Comparison of ENCODE assay signal across 8 cellular contexts in the genomic region with DNA sequence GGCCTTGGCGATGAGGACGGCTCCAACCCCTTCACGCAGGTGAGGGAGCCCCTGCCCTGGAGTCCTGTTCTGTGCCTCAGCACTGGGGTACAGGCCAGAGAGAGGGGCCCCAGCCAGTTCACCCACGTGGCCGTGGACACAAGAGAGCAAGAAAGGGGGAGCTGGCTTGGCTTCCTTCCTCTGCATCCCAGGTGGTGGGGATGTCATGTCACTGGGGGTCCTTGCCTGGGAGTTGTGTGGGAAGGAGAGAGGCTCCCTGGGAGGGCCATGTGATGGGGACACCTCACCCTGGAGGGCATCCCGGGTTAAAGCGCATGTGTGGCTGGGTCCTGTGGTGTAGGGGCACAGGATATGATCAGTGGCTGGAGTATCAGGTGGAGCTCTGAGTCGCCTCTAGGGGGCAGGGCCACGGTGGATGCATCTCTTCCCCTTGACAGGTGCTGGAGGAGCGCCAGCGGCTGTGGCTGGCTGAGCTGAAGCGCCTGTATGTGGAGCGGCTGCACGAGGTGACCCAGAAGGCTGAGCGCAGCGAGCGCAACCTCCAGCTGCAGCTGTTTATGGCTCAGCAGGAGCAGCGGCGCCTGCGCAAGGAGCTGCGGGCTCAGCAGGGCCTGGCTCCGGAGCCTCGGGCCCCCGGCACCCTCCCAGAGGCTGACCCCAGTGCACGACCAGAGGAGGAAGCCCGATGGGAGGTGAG. TPM values are rescaled to one million over a fixed set of nuclear protein-coding genes. Genes with fewer than 3 reads are reported as not detected.
A peak's percentile ranks its signal among the peaks of the same experiment; 100 is the strongest.
DNase-seq lines count a peak whose midpoint lies in the region; ATAC-seq and TF ChIP-seq lines count a peak whose summit lies in the region.

No MANE protein-coding gene starts in this region.

- H4K91ac ChIP-seq in trophoblast cell (ENCODE audit: low read depth, low read length): no peak overlapping the region

- no peaks in the 10 kb centered on the region for H3K27me3 ChIP-seq in trophoblast cell (ENCODE audit: insufficient read depth, low read length)

- no peak overlapping the region for H4K12ac ChIP-seq in trophoblast cell (ENCODE audit: low read depth, low read length)

- no peak overlapping the region for H2BK5ac ChIP-seq in trophoblast cell (ENCODE audit: low read depth, low read length, poor library complexity)

- ATAC-seq in HG02588 (IDR thresholded peaks at IDR 0.05; ENCODE audit: unreplicated experiment): peak; percentile 74

- DNase-seq in GM13976 (ENCODE audit: low spot score) (peak; percentile 91), NB4 (ENCODE audit: low read depth) (peak; percentile 89), SKM-1 (lab: John Stamatoyannopoulos, UW; ENCODE audit: unreplicated experiment) (peak; percentile 36), hepatic stellate cell (ENCODE audit: low spot score) (peak; percentile 75), trophoblast cell (no peak)
- peak; percentile 81 for DNase-seq in activated naive CD4-positive, alpha-beta T cell treated with anti-CD3 and anti-CD28 coated beads, Interleukin-2, amount 50 U/mL, for 16 hours
- DNase-seq in stimulated activated CD4-positive, alpha-beta T cell treated with anti-CD3 and anti-CD28 coated beads, Interleukin-12 subunit alpha, Interleukin-12 subunit beta, amount 100 ng/mL, for 24 hours (ENCODE audit: low read depth in 2 of 2): peak; percentile 51 to 75

- no peak overlapping the region for H3K9ac ChIP-seq in trophoblast cell (ENCODE audit: low read length)

- in situ Hi-C loops in GM13976 (cut with MboI; ENCODE audit: low sequenced_read_pairs, unreplicated experiment): no loop called here

- H3K4ac ChIP-seq in trophoblast cell (ENCODE audit: low read depth, low read length): no peak overlapping the region

- H3K14ac ChIP-seq in trophoblast cell (ENCODE audit: low read length): no peak overlapping the region

- H3K23ac ChIP-seq in trophoblast cell (ENCODE audit: low read length): no peak overlapping the region

- peak; percentile 67 for TF ChIP-seq CTCF in GM13976 (IDR thresholded peaks at IDR 0.05; ENCODE audit: borderline replicate concordance, control extremely low read depth, extremely low read depth, insufficient read depth, missing control alignments)
- TF ChIP-seq CTCF in NB4 (IDR thresholded peaks at IDR 0.05; ENCODE audit: low read depth, low read length): peak; percentile 60

- H3K9me3 ChIP-seq in trophoblast cell (ENCODE audit: insufficient read depth, low read depth, low read length): peaks cover 2% of the 10 kb centered on the region

- H2BK12ac ChIP-seq in trophoblast cell (ENCODE audit: low read length): no peak overlapping the region

- H2AFZ ChIP-seq in trophoblast cell (ENCODE audit: insufficient read depth, low read length, poor library complexity): no peak overlapping the region

- no peak for TF ChIP-seq POLR2A in NB4 (IDR thresholded peaks at IDR 0.05; ENCODE audit: extremely low read depth, insufficient read length)

- H2BK120ac ChIP-seq in trophoblast cell (ENCODE audit: insufficient read depth, low read length, poor library complexity): no peak overlapping the region

- H3K4me3 ChIP-seq in NB4 (ENCODE audit: low read depth, low read length) (no peak overlapping the region), trophoblast cell (ENCODE audit: low read depth, low read length) (no peak overlapping the region)

- no CpG with 5 or more reads among the region's 26 CpGs for WGBS in trophoblast cell (ENCODE audit: extremely low coverage, insufficient coverage, insufficient read length)

- H3K4me2 ChIP-seq in trophoblast cell (ENCODE audit: low read length): no peak overlapping the region

- H3K79me2 ChIP-seq in trophoblast cell (ENCODE audit: control insufficient read depth, insufficient read depth, low read length, poor library complexity): no peaks in the 10 kb centered on the region

- H2AK5ac ChIP-seq in trophoblast cell (ENCODE audit: low read length): no peak overlapping the region

- peaks cover 4% of the 10 kb centered on the region for H3K79me1 ChIP-seq in trophoblast cell (ENCODE audit: low read length)

- no peak overlapping the region for H3K18ac ChIP-seq in trophoblast cell (ENCODE audit: low read length)

- no peak overlapping the region for H3K27ac ChIP-seq in trophoblast cell (ENCODE audit: low read depth, low read length)

- H3K36me3 ChIP-seq in trophoblast cell (ENCODE audit: control insufficient read depth in 1 of 2, insufficient read depth in 2 of 2, low read length in 2 of 2): peaks cover 18 to 19% of the 10 kb centered on the region in 2 experiments

- H4K8ac ChIP-seq in trophoblast cell (ENCODE audit: low read depth, low read length): no peak overlapping the region

- H3K4me1 ChIP-seq in trophoblast cell (ENCODE audit: control insufficient read depth in 1 of 2, insufficient read depth in 2 of 2, low read length in 2 of 2): peaks cover 23 to 28% of the 10 kb centered on the region in 2 experiments

RNA-seq across cellular contexts. Expression of gene N4BP3, which starts 7.5 kb away (rescaled TPM):
- polyA plus RNA-seq in trophoblast cell (2013): 3.0 and 3.2 TPM in 2 replicates

RNA-seq across cellular contexts. Expression of gene RMND5B, which starts 10.0 kb away (rescaled TPM):
- polyA plus RNA-seq in trophoblast cell (2013): 12.7 and 13.7 TPM in 2 replicates

RNA-seq across cellular contexts. Expression of gene NHP2, which starts 32.9 kb away (rescaled TPM):
- polyA plus RNA-seq in trophoblast cell (2013): 123 TPM in 2 replicates

Comparison
In these comparisons a context has a peak if more than half of its experiments do, and no peak if none do; other contexts are left out.
1. DNase-seq: peak in GM13976 (single experiment), NB4 (single experiment), SKM-1 (single experiment), activated naive CD4-positive, alpha-beta T cell treated with anti-CD3 and anti-CD28 coated beads, Interleukin-2, amount 50 U/mL, for 16 hours (single experiment), hepatic stellate cell (single experiment) and stimulated activated CD4-positive, alpha-beta T cell treated with anti-CD3 and anti-CD28 coated beads, Interleukin-12 subunit alpha, Interleukin-12 subunit beta, amount 100 ng/mL, for 24 hours (2 of 2); none in trophoblast cell (0 of 2).